ENCODE assay signal across 8 cellular contexts in genomic region chr15:55289011-55289572, GRCh38. TPM values are rescaled to one million over a fixed set of nuclear protein-coding genes. Genes with fewer than 3 reads are reported as not detected.
DNase-seq lines count a peak whose midpoint lies in the region; ATAC-seq and TF ChIP-seq lines count a peak whose summit lies in the region.

No MANE protein-coding gene starts in this region.

- no peaks in the 10 kb centered on the region for H3K9me3 Mint-ChIP-seq in activated naive CD8-positive, alpha-beta T cell treated with anti-CD3 and anti-CD28 coated beads for 36 hours

- no peaks in the 10 kb centered on the region for H3K27me3 ChIP-seq in right cardiac atrium (ENCODE audit: control insufficient read depth, insufficient read depth)
- H3K27me3 ChIP-seq in sigmoid colon, result no peaks in the 10 kb centered on the region

- TF ChIP-seq EP300 in sigmoid colon (IDR thresholded peaks at IDR 0.05), result no peak

- peak overlapping the region; percentile 96 for H3K27ac Mint-ChIP-seq in activated naive CD8-positive, alpha-beta T cell treated with anti-CD3 and anti-CD28 coated beads for 36 hours

- peak; percentile 17 for DNase-seq in Daoy (ENCODE audit: low read depth)
- DNase-seq in HEK293T (ENCODE audit: extremely low spot score), result peak; percentile 12
- DNase-seq in OCI-M1 (lab: John Stamatoyannopoulos, UW), result peak; percentile 73
- DNase-seq in activated naive CD8-positive, alpha-beta T cell treated with anti-CD3 and anti-CD28 coated beads for 36 hours, result peak; percentile 33
- peak in 2 of 3 donors; percentile 21 to 54 for DNase-seq in right cardiac atrium
- peak; percentile 72 for DNase-seq in sigmoid colon

- POLR2A ChIA-PET in HEK293T (lab: Yijun Ruan, JAX), result interaction anchor here (0.7 kb wide), 1 partner anchor 92 kb away, joined by 3 read pairs; the partner anchor contains the start of gene RSL24D1

- peaks cover 45% of the 10 kb centered on the region for H3K36me3 Mint-ChIP-seq in activated naive CD8-positive, alpha-beta T cell treated with anti-CD3 and anti-CD28 coated beads for 36 hours

- H3K9me3 ChIP-seq in right cardiac atrium (ENCODE audit: control insufficient read depth, low read length) (no peaks in the 10 kb centered on the region), sigmoid colon (no peaks in the 10 kb centered on the region)

- peaks cover 1% of the 10 kb centered on the region for H3K4me1 ChIP-seq in right cardiac atrium (ENCODE audit: control insufficient read depth, insufficient read depth, low read length)
- H3K4me1 ChIP-seq in sigmoid colon, result peaks cover 0 to 19% (median 6%) of the 10 kb centered on the region in 4 donors

- CTCF ChIA-PET in HEK293T (lab: Yijun Ruan, JAX), result no interaction called here

- no peaks in the 10 kb centered on the region for H3K27me3 Mint-ChIP-seq in activated naive CD8-positive, alpha-beta T cell treated with anti-CD3 and anti-CD28 coated beads for 36 hours

- 6% methylated on average over 15 of the region's 15 CpGs for WGBS in right cardiac atrium
- WGBS in sigmoid colon, 2 donors, result 2 to 7% methylated on average over 15 of the region's 15 CpGs

- H3K36me3 ChIP-seq in sigmoid colon, result no peaks in the 10 kb centered on the region

- H3K27ac ChIP-seq in right cardiac atrium (ENCODE audit: low read length), result peak overlapping the region; percentile 7
- H3K27ac ChIP-seq in sigmoid colon, result peak overlapping the region; percentile 91 to 95 (median 92)

- peaks cover 44% of the 10 kb centered on the region for H3K4me1 Mint-ChIP-seq in activated naive CD8-positive, alpha-beta T cell treated with anti-CD3 and anti-CD28 coated beads for 36 hours

- peak overlapping the region; percentile 93 for H3K4me3 Mint-ChIP-seq in activated naive CD8-positive, alpha-beta T cell treated with anti-CD3 and anti-CD28 coated beads for 36 hours

- TF ChIP-seq POLR2A in sigmoid colon (IDR thresholded peaks at IDR 0.05), result no peak

- TF ChIP-seq CTCF in sigmoid colon (IDR thresholded peaks at IDR 0.05), result no peak

- intact Hi-C loops in right cardiac atrium (cut with DNase I) (no loop called here), sigmoid colon (cut with DNase I) (no loop called here)

- H3K4me3 ChIP-seq in right cardiac atrium (ENCODE audit: low read length), result peak overlapping the region; percentile 95
- H3K4me3 ChIP-seq in sigmoid colon, result peak overlapping the region; percentile 78 to 85 (median 80)

- ATAC-seq in right cardiac atrium, result peak; percentile 22 to 34
- no peak for ATAC-seq in GM19328 (IDR thresholded peaks at IDR 0.05; ENCODE audit: unreplicated experiment)
- ATAC-seq in HG03457 (IDR thresholded peaks at IDR 0.05; ENCODE audit: unreplicated experiment), result no peak

TF ChIP-seq in HEK293T, 16 proteins besides CTCF, POLR2A, EP300 and RAD21:
- TF ChIP-seq SUZ12 (IDR thresholded peaks at IDR 0.05) (no peak), HDGF (IDR thresholded peaks at IDR 0.05; ENCODE audit: borderline replicate concordance) (no peak), SP1 (IDR thresholded peaks at IDR 0.05) (no peak), L3MBTL2 (conservative IDR thresholded peaks at IDR 0.05) (no peak), ELF4 (IDR thresholded peaks at IDR 0.05) (no peak), CTBP1 (IDR thresholded peaks at IDR 0.05; ENCODE audit: borderline replicate concordance) (no peak), FOXA1 (IDR thresholded peaks at IDR 0.05) (no peak), TARDBP (IDR thresholded peaks at IDR 0.05) (no peak), PKNOX1 (IDR thresholded peaks at IDR 0.05) (no peak), ZNF384 (IDR thresholded peaks at IDR 0.05) (no peak), ARNT (IDR thresholded peaks at IDR 0.05) (no peak)

RNA-seq across cellular contexts. Expression of gene RAB27A, which starts 0.5 kb away (rescaled TPM):
- total RNA-seq in Daoy (2014; rRNA removed; shearing (Covaris generic)), result 6.5 and 9.7 TPM in 2 replicates
- total RNA-seq in activated naive CD8-positive, alpha-beta T cell treated with anti-CD3 and anti-CD28 coated beads for 36 hours, result 10 to 100 TPM; 82.2 to 91.0 TPM
- total RNA-seq in right cardiac atrium (10 to 100 TPM in 2 of 4 donors, 1 to 10 TPM in 2; 7.6 to 18.0 (median 9.7) TPM), sigmoid colon (10 to 100 TPM; 13.0 to 27.7 (median 16.6) TPM)
- polyA plus RNA-seq in right cardiac atrium (3.0 TPM), sigmoid colon (100 to 1,000 TPM in 2 of 3 donors, 10 to 100 TPM in 1; 42.7 to 194 (median 180) TPM)

RNA-seq across cellular contexts. Expression of gene PIGBOS1, which starts 29.8 kb away (rescaled TPM):
- 15.3 and 25.9 TPM in 2 replicates for total RNA-seq in Daoy (2014; rRNA removed; shearing (Covaris generic))
- 10 to 100 TPM; 13.6 to 14.4 TPM for total RNA-seq in activated naive CD8-positive, alpha-beta T cell treated with anti-CD3 and anti-CD28 coated beads for 36 hours
- 10 to 100 TPM in 1 of 4 donors, 1 to 10 TPM in 3; 8.0 to 10.2 (median 9.0) TPM for total RNA-seq in right cardiac atrium
- 21.5 TPM for polyA plus RNA-seq in right cardiac atrium
- total RNA-seq in sigmoid colon, result 10 to 100 TPM in 3 of 4 donors, 1 to 10 TPM in 1; 9.2 to 19.6 (median 16.4) TPM
- polyA plus RNA-seq in sigmoid colon, result 10 to 100 TPM; 19.1 to 33.8 (median 29.4) TPM

RNA-seq across cellular contexts. Expression of gene PIGB, which starts 29.9 kb away (rescaled TPM):
- total RNA-seq in Daoy (2014; rRNA removed; shearing (Covaris generic)), result 14.2 and 15.0 TPM in 2 replicates
- total RNA-seq in activated naive CD8-positive, alpha-beta T cell treated with anti-CD3 and anti-CD28 coated beads for 36 hours, result 10 to 100 TPM; 16.9 to 20.3 TPM
- 1 to 10 TPM; 3.2 to 6.7 (median 5.4) TPM for total RNA-seq in right cardiac atrium
- polyA plus RNA-seq in right cardiac atrium, result 5.3 TPM
- 10 to 100 TPM in 1 of 4 donors, 1 to 10 TPM in 3; 5.3 to 13.6 (median 7.7) TPM for total RNA-seq in sigmoid colon
- polyA plus RNA-seq in sigmoid colon, result 10 to 100 TPM in 1 of 3 donors, 1 to 10 TPM in 2; 3.9 to 11.3 (median 5.4) TPM

Comparison
In these comparisons a context has a peak if more than half of its experiments do, and no peak if none do; other contexts are left out.
1. DNase-seq: peak in every context shown above with its lines; median percentile 73 in OCI-M1; 72 in sigmoid colon; 38 in right cardiac atrium; 33 in activated naive CD8-positive, alpha-beta T cell treated with anti-CD3 and anti-CD28 coated beads for 36 hours; 17 in Daoy; 12 in HEK293T.
2. ATAC-seq: peak in right cardiac atrium (2 of 2); none in GM19328 (single experiment) and HG03457 (single experiment).